Comparison of ENCODE assay signal across 33 cellular contexts in the genomic region with DNA sequence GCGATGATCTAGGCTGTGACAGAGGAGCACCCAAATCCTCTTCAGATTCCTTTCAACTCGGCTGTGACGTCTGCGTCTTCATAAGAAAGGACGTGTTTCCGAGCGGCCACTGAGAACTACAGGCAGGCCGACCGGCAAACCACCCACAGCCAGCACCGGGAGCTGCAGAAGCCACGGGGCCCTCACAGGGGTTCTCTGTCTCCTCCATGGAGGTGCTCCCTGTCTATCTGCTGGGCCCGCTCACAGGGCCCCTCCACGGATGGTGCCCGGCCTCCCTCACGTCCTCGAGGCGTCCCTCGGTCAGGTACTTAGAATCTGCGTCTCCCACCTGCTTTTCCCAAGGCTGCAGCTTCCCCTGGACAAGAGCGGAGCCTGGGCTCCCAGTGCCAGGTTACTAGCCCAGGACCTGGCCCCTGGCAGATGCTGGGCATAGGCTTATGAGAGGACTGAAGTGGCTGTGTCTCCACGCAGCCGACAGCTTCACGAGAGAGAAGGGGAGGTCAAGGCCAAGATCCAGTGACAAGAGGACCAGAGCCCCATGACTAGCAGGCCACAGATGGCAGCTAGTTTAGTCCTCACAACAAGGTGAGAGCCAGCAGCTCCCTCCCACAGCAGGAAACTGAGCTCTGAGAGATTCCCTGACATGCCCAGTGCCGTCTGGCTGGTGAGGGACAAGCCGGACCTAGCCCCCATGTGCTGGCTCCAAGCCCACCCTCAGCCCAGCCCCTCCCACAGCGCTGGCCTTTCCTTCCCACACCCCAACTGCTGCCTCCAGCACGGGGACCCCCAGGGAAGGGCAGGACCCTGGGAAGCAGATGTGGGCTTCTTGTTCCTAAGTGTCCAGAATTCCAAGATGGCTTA.
"Had no signal": no experiment of that assay in that cellular context is flagged by ENCODE, and none has a peak within 500 bp of the region (broad histone marks: within the 10 kb centered on the region; RNA-seq: fewer than 3 reads in every experiment).

No MANE protein-coding gene starts in this region.

- ATAC-seq: activated naive CD8-positive, alpha-beta T cell treated with anti-CD3 and anti-CD28 coated beads, Interleukin-2, amount 50 U/mL, for 24 hours; activated T-cell treated with anti-CD3 and anti-CD28 coated beads, Interleukin-2, amount 50 U/mL, for 4 hours; activated T-helper 17 cell treated with anti-CD3 and anti-CD28 coated beads, Interleukin-2, amount 50 U/mL, for 72 hours; left colon; natural killer cell; stimulated activated memory B cell treated with anti-CD40 and anti-IgM and Interleukin-4, amounts not matched to agents 10 μg/mL and 1 μg/mL and 100 μg/mL, for 72 hours; stimulated activated naive CD8-positive, alpha-beta T cell treated with anti-CD3 and anti-CD28 coated beads, Interleukin-15, amount 100 ng/mL, for 72 hours; T-helper 17 cell had no signal

- DNase-seq: activated CD4-positive, alpha-beta memory T cell treated with anti-CD3 and anti-CD28 coated beads, Interleukin-2, amount 10 ng/mL, durations not matched to agents 7 days and 5 days; activated CD4-positive, alpha-beta T cell treated with anti-CD3 and anti-CD28 coated beads for 1 hour; activated CD4-positive, alpha-beta T cell treated with anti-CD3 and anti-CD28 coated beads, Interleukin-2, amount 10 ng/mL, durations not matched to agents 7 days and 5 days; activated naive CD8-positive, alpha-beta T cell treated with anti-CD3 and anti-CD28 coated beads, Interleukin-2, amount 50 U/mL, for 24 hours; activated T-cell treated with anti-CD3 and anti-CD28 coated beads, Interleukin-2, amount 50 U/mL, for 4 hours; amygdala; dermis blood vessel endothelial cell; effector CD4-positive, alpha-beta T cell; head of caudate nucleus; hippocampal formation; immature natural killer cell; kidney; left colon; mammary epithelial cell; midbrain; natural killer cell; retina; sigmoid colon; stimulated activated CD4-positive, alpha-beta T cell treated with anti-CD3 and anti-CD28 coated beads, Interleukin-1b, Interleukin-23, amount 100 ng/mL, for 48 hours; stimulated activated CD4-positive, alpha-beta T cell treated with anti-CD3 and anti-CD28 coated beads, Interleukin-4, amount 100 ng/mL, for 4 hours; stimulated activated CD8-positive, alpha-beta memory T cell treated with anti-CD3 and anti-CD28 coated beads, Interleukin-4, amount 100 ng/mL, for 48 hours; stimulated activated naive CD8-positive, alpha-beta T cell treated with anti-CD3 and anti-CD28 coated beads, Interleukin-15, amount 100 ng/mL, for 72 hours; T-helper 17 cell; T1000; thyroid gland; WERI-Rb-1 had no signal

- H3K4me2 ChIP-seq: smooth muscle cell had no signal

- H3K27ac ChIP-seq: epithelial cell of prostate, neutrophil, thyroid gland, upper lobe of left lung, WERI-Rb-1 had no signal

- H3K27me3 ChIP-seq: ovary, sigmoid colon, thyroid gland, upper lobe of left lung had no signal

- H3K36me3 ChIP-seq: neutrophil, ovary, sigmoid colon, thyroid gland, upper lobe of left lung, WERI-Rb-1 had no signal

- H3K4me1 ChIP-seq: thyroid gland, upper lobe of left lung had no signal

- H3K4me3 ChIP-seq: ovary, sigmoid colon, smooth muscle cell, thyroid gland, upper lobe of left lung had no signal

- H3K9me3 ChIP-seq: neutrophil, ovary, sigmoid colon, thyroid gland, upper lobe of left lung had no signal
